10 cellular contexts compared by ENCODE assay signal in the genomic region with DNA sequence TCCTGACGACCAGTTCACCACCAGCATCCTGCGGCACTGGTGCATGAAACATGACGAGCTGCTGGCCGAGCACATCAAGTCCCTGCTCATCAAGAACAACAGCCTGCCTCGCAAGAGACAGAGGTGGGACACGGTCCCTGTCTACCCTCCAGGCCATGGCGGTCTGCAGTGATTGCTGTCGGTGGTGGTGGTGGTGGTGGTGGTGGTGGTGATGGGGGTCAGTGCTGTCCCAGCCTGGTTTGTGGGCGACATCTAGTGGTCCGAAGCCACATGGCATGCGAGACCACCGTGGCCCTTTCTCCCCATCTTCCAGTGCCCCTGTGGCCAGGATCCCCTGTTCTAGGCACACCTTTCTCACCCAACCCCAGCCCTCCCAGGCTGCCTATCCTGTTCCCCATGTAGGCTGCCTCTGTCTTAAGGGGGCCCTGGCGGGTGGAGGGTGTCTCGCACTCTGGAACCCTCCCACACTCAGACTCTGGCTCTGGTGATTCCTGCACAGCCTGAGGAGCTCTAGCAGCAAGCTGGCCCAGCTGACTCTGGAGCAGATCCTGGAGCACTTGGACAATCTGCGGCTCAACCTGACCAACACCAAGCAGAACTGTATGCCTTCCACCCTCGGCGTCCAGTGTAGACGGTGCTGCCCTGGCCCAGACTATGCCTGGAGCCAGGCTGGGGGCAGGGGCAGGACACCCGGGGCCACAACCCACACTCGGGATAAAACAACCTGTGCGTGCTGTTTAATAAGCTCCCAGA. TPM values are rescaled to one million over a fixed set of nuclear protein-coding genes. Genes with fewer than 3 reads are reported as not detected.
DNase-seq lines count a peak whose midpoint lies in the region; ATAC-seq and TF ChIP-seq lines count a peak whose summit lies in the region.
"Had no signal": no experiment of that assay in that cellular context is flagged by ENCODE, and none has a peak within 500 bp of the region (broad histone marks: within the 10 kb centered on the region; RNA-seq: fewer than 3 reads in every experiment).

No MANE protein-coding gene starts in this region.

- H3K9ac ChIP-seq in OCI-LY1 (ENCODE audit: low read length) (no peak overlapping the region), fibroblast of lung (ENCODE audit: insufficient read depth, low read length) (no peak overlapping the region)

- H4K20me1 ChIP-seq in OCI-LY1 (ENCODE audit: insufficient read depth, low read length) (no peaks in the 10 kb centered on the region), fibroblast of lung (ENCODE audit: control insufficient read depth, extremely low read depth, insufficient read depth, low read length) (no peaks in the 10 kb centered on the region)

- H3K4me2 ChIP-seq in OCI-LY1 (ENCODE audit: low read length) (no peak overlapping the region), fibroblast of lung (ENCODE audit: extremely low read depth, insufficient read depth, low read length) (no peak overlapping the region)

- TF ChIP-seq EP300 in sigmoid colon (IDR thresholded peaks at IDR 0.05) = no peak

- no peak overlapping the region for H2AFZ ChIP-seq in OCI-LY1 (ENCODE audit: low read length)
- no peak overlapping the region for H2AFZ ChIP-seq in fibroblast of lung (ENCODE audit: low read length)

- TF ChIP-seq CTCF in GM10266 (IDR thresholded peaks at IDR 0.05; ENCODE audit: control insufficient read depth, insufficient read depth, low read depth, missing control alignments) (peak; percentile 41), OCI-LY1 (IDR thresholded peaks at IDR 0.05; ENCODE audit: low read length) (peak; percentile 58; the same call in 1 of the 2 replicates), fibroblast of lung (conservative IDR thresholded peaks at IDR 0.05 in 1 of 2, IDR thresholded peaks at IDR 0.05 in 1 of 2; ENCODE audit: low read depth in 1 of 2, low read length in 2 of 2) (peak; percentile 17 to 43), sigmoid colon (IDR thresholded peaks at IDR 0.05) (peak in 3 of 4 experiments; percentile 27 to 44 (median 42))

- H3K79me2 ChIP-seq in OCI-LY1 (ENCODE audit: insufficient read depth, low read length) (no peaks in the 10 kb centered on the region), fibroblast of lung (ENCODE audit: control insufficient read depth, insufficient read depth, low read length) (no peaks in the 10 kb centered on the region)

- H3K4me3 ChIP-seq in OCI-LY1 (ENCODE audit: low read depth, low read length, poor library complexity, severe bottlenecking) = no peak overlapping the region
- no peak overlapping the region for H3K4me3 ChIP-seq in fibroblast of lung (replicated peaks in 1 of 4; ENCODE audit: control extremely low read depth in 1 of 4, insufficient read depth in 1 of 4, low read depth in 3 of 4, low read length in 4 of 4)
- no peak overlapping the region for H3K4me3 ChIP-seq in sigmoid colon
- H3K4me3 ChIP-seq: mucosa of descending colon had no signal

- DNase-seq in GM10266 (ENCODE audit: extremely low spot score) = no peak
- DNase-seq in fibroblast of lung (ENCODE audit: low read depth in 2 of 2) = no peak
- DNase-seq in sigmoid colon = no peak
- DNase-seq in activated effector memory CD4-positive, alpha-beta T cell treated with anti-CD3 and anti-CD28 coated beads, Interleukin-2, amount 50 U/mL, for 16 hours = no peak
- DNase-seq in stimulated activated naive CD4-positive, alpha-beta T cell (lab: John Stamatoyannopoulos, UW) = no peak
- no peak for DNase-seq in NOMO-1 (lab: John Stamatoyannopoulos, UW; ENCODE audit: unreplicated experiment in 2 of 2)
- DNase-seq: T-cell had no signal

- H3K27ac ChIP-seq in OCI-LY1 (ENCODE audit: low read depth, low read length, poor library complexity, severe bottlenecking) (no peak overlapping the region), fibroblast of lung (ENCODE audit: insufficient read depth, low read length) (no peak overlapping the region), sigmoid colon (peak overlapping the region in 2 of 4 donors; percentile 88 to 91)

- no peaks in the 10 kb centered on the region for H3K9me2 ChIP-seq in OCI-LY1 (ENCODE audit: low read depth, low read length)

- no peaks in the 10 kb centered on the region for H3F3A ChIP-seq in OCI-LY1 (ENCODE audit: insufficient read depth, low read length)

- peaks cover 70% of the 10 kb centered on the region for H3K36me3 ChIP-seq in OCI-LY1 (ENCODE audit: insufficient read depth, low read length)
- peaks cover 32% of the 10 kb centered on the region for H3K36me3 ChIP-seq in fibroblast of lung (ENCODE audit: control insufficient read depth, insufficient read depth, low read length)
- peaks cover 19 to 66% (median 27%) of the 10 kb centered on the region in 4 donors for H3K36me3 ChIP-seq in sigmoid colon

- H3K27me3 ChIP-seq in OCI-LY1 (ENCODE audit: insufficient read depth, low read length) (no peaks in the 10 kb centered on the region), fibroblast of lung (ENCODE audit: control insufficient read depth, insufficient read depth, low read length) (no peaks in the 10 kb centered on the region), sigmoid colon (no peaks in the 10 kb centered on the region)

- 86 to 89% methylated on average over 21 of the region's 21 CpGs for WGBS in sigmoid colon, 2 donors

- peaks cover 12% of the 10 kb centered on the region for H3K4me1 ChIP-seq in OCI-LY1 (ENCODE audit: insufficient read depth, low read length, severe bottlenecking)
- peaks cover 13% of the 10 kb centered on the region for H3K4me1 ChIP-seq in fibroblast of lung (ENCODE audit: control insufficient read depth, extremely low read depth, insufficient read depth, low read length)
- peaks cover 0 to 32% (median 25%) of the 10 kb centered on the region in 4 donors for H3K4me1 ChIP-seq in sigmoid colon

- TF ChIP-seq POLR2A in sigmoid colon (IDR thresholded peaks at IDR 0.05) = no peak

- no peak for ATAC-seq in activated CD4-positive, CD25-positive, alpha-beta regulatory T cell treated with anti-CD3 and anti-CD28 coated beads, Interleukin-2, amount 50 U/mL, for 24 hours
- ATAC-seq: mucosa of descending colon, T-cell had no signal

- intact Hi-C loops in sigmoid colon (cut with DNase I) = loop anchor here (1.0 kb wide), 1 partner anchor 200 kb away; no protein-coding TSS in a partner anchor

- H3K9me3 ChIP-seq in OCI-LY1 (ENCODE audit: low read length) (no peaks in the 10 kb centered on the region), fibroblast of lung (ENCODE audit: control insufficient read depth, insufficient read depth, low read depth, low read length) (no peaks in the 10 kb centered on the region), sigmoid colon (no peaks in the 10 kb centered on the region)
- H3K9me3 ChIP-seq: mucosa of descending colon had no signal

RNA-seq across cellular contexts. Expression of a gene that starts 3.2 kb away (rescaled TPM):
- 30.6 and 34.4 TPM in 2 replicates for total RNA-seq in fibroblast of lung
- polyA plus RNA-seq in fibroblast of lung = 9.3 and 9.7 TPM in 2 replicates
- polyA plus RNA-seq in fibroblast of lung (2012) = 12.7 and 14.3 TPM in 2 replicates
- polyA minus RNA-seq in fibroblast of lung (ENCODE audit: low replicate concordance) = 30.8 and 77.7 TPM in 2 replicates
- 10 to 100 TPM; 19.7 to 45.7 (median 23.9) TPM for total RNA-seq in sigmoid colon
- polyA plus RNA-seq in sigmoid colon = 10 to 100 TPM in 2 of 3 donors, 1 to 10 TPM in 1; 1.6 to 23.4 (median 15.0) TPM

RNA-seq across cellular contexts. Expression of a gene that starts 44.2 kb away (rescaled TPM):
- 30.0 and 37.3 TPM in 2 replicates for total RNA-seq in fibroblast of lung
- 31.4 and 42.2 TPM in 2 replicates for polyA plus RNA-seq in fibroblast of lung
- polyA plus RNA-seq in fibroblast of lung (2012) = 21.9 and 31.0 TPM in 2 replicates
- polyA minus RNA-seq in fibroblast of lung (ENCODE audit: low replicate concordance) = 62.4 and 69.9 TPM in 2 replicates
- 10 to 100 TPM; 31.4 to 53.7 (median 37.3) TPM for total RNA-seq in sigmoid colon
- 10 to 100 TPM in 1 of 3 donors, 1 to 10 TPM in 2; 5.4 to 30.8 (median 6.2) TPM for polyA plus RNA-seq in sigmoid colon
